Comparison of ENCODE assay signal across 8 cellular contexts in genomic region chr15:98649996-98650870, GRCh38. TPM values are rescaled to one million over a fixed set of nuclear protein-coding genes. Genes with fewer than 3 reads are reported as not detected.
DNase-seq lines count a peak whose midpoint lies in the region; TF ChIP-seq lines count a peak whose summit lies in the region.

No MANE protein-coding gene starts in this region.

- peaks cover 34% of the 10 kb centered on the region for H3K4me1 Mint-ChIP-seq in Calu3 (ENCODE audit: low read depth, unreplicated experiment)

- peak overlapping the region; percentile 96 for H3K4me3 Mint-ChIP-seq in Calu3 (ENCODE audit: low read depth, unreplicated experiment)

- peaks cover 54% of the 10 kb centered on the region for H3K36me3 Mint-ChIP-seq in Calu3 (ENCODE audit: insufficient read depth, unreplicated experiment)

- DNase-seq in Calu3 (peak; percentile 55), OCI-M1 (lab: John Stamatoyannopoulos, UW) (peak; percentile 29), head of caudate nucleus (peak in 31 of 42 donors; percentile 10 to 63 (median 31)), posterior vena cava (ENCODE audit: low spot score) (peak; percentile 86), NK-92 (lab: John Stamatoyannopoulos, UW; ENCODE audit: unreplicated experiment) (no peak), NCI-H446 (lab: John Stamatoyannopoulos, UW) (no peak), DMS114 treated with DMSO at 0.1 percent for 48 hours (lab: John Stamatoyannopoulos, UW; ENCODE audit: unreplicated experiment) (no peak)
- peak; percentile 61 for DNase-seq in activated naive CD4-positive, alpha-beta T cell treated with anti-CD3 and anti-CD28 coated beads, Interleukin-2, amount 50 U/mL, for 16 hours

- no TSS peak for BruUV-seq in Calu3 (replicated peaks; lab: Mats Ljungman, UMichigan)

- H3K27me3 Mint-ChIP-seq in Calu3 (ENCODE audit: unreplicated experiment) = no peaks in the 10 kb centered on the region

- H3K27ac Mint-ChIP-seq in Calu3 (ENCODE audit: unreplicated experiment) = peak overlapping the region; percentile 71

- intact Hi-C loops in Calu3 (cut with micrococcal nuclease; ENCODE audit: unreplicated experiment) = loop anchor here (10.0 kb wide), 1 partner anchor 425 kb away; no protein-coding TSS in a partner anchor
- intact Hi-C loops in head of caudate nucleus (cut with DNase I) = loop anchor here (5.0 to 10.0 kb wide), 2 partner anchors 133 to 405 kb away; no protein-coding TSS in a partner anchor
- intact Hi-C loops in posterior vena cava (cut with DNase I) = loop anchor here in 1 of 2 donors (5.0 to 10.0 kb wide), 3 partner anchors 75 to 415 kb away; no protein-coding TSS in a partner anchor

- no peak for TF ChIP-seq CTCF in Calu3 (IDR thresholded peaks at IDR 0.05; ENCODE audit: unreplicated experiment)

- no peaks in the 10 kb centered on the region for H3K9me3 Mint-ChIP-seq in Calu3 (ENCODE audit: low read depth, unreplicated experiment)

- CTCF ChIA-PET in Calu3 (lab: Charles Lee) = interaction anchor here (0.6 to 1.6 kb wide), 2 partner anchors 22 to 231 kb away, joined by 3 to 4 read pairs; no protein-coding TSS in a partner anchor

RNA-seq across cellular contexts. Expression of gene IGF1R, which starts 1.9 kb away (rescaled TPM):
- total RNA-seq in Calu3 (2022) (55.5 and 73.9 TPM in 2 replicates), posterior vena cava (10 to 100 TPM; 30.7 to 50.1 TPM)

Comparison
In these comparisons a context has a peak if more than half of its experiments do, and no peak if none do; other contexts are left out.
1. DNase-seq: peak in Calu3 (single experiment), OCI-M1 (single experiment), activated naive CD4-positive, alpha-beta T cell treated with anti-CD3 and anti-CD28 coated beads, Interleukin-2, amount 50 U/mL, for 16 hours (single experiment), head of caudate nucleus (31 of 42) and posterior vena cava (single experiment); none in NK-92 (single experiment), NCI-H446 (0 of 2) and DMS114 treated with DMSO at 0.1 percent for 48 hours (single experiment).